8 cellular contexts compared by ENCODE assay signal in genomic region chr5:71447218-71447808, GRCh38. TPM values are rescaled to one million over a fixed set of nuclear protein-coding genes. Genes with fewer than 3 reads are reported as not detected.
DNase-seq lines count a peak whose midpoint lies in the region; ATAC-seq and TF ChIP-seq lines count a peak whose summit lies in the region.
"Not testable (repeated sequence)": the region's sequence is repeated elsewhere in the genome, so short reads cannot be mapped to it uniquely, and the experiment has no call there.

No MANE protein-coding gene starts in this region.

- intact Hi-C loops in CD14-positive monocyte (cut with micrococcal nuclease) = not testable (repeated sequence)

- H3K27me3 Mint-ChIP-seq in CD14-positive monocyte (ENCODE audit: low read depth in 3 of 3) (peaks cover 34 to 51% (median 36%) of the 10 kb centered on the region in 3 donors), brain (peaks cover 29% of the 10 kb centered on the region)

- H3K4me3 Mint-ChIP-seq in CD14-positive monocyte = not testable (repeated sequence)
- peak overlapping the region in 2 of 5 experiments; percentile 29 to 81 for H3K4me3 Mint-ChIP-seq in brain

- not testable (repeated sequence) for H3K36me3 Mint-ChIP-seq in CD14-positive monocyte, brain

- DNase-seq in CD14-positive monocyte (ENCODE audit: low spot score) = not testable (repeated sequence)
- DNase-seq in NCI-H345 (lab: John Stamatoyannopoulos, UW) (peak; percentile 66), islet precursor cell (peak; percentile 77)
- DNase-seq in stimulated activated CD4-positive, alpha-beta T cell treated with anti-CD3 and anti-CD28 coated beads, Interleukin-2, amount 100 ng/mL, for 24 hours = peak; percentile 36 to 40

- H3K4me1 Mint-ChIP-seq in CD14-positive monocyte = peaks cover 14% of the 10 kb centered on the region
- H3K4me1 Mint-ChIP-seq in brain = peaks cover 20% of the 10 kb centered on the region

- not testable (repeated sequence) for H3K9me3 Mint-ChIP-seq in CD14-positive monocyte, brain

- H3K27ac ChIP-seq in VCaP = not testable (repeated sequence)

- peak; percentile 10 for TF ChIP-seq CTCF in CD14-positive monocyte (IDR thresholded peaks at IDR 0.05)
- TF ChIP-seq CTCF in VCaP (conservative IDR thresholded peaks at IDR 0.05) = peak; percentile 61
- TF ChIP-seq CTCF in brain (conservative IDR thresholded peaks at IDR 0.05) = peak; percentile 55 to 68

- H3K27ac Mint-ChIP-seq in CD14-positive monocyte, brain: not testable (repeated sequence)

- ATAC-seq in GM19372 (IDR thresholded peaks at IDR 0.05; ENCODE audit: low read depth, unreplicated experiment) (peak; percentile 91), HG03280 (IDR thresholded peaks at IDR 0.05; ENCODE audit: unreplicated experiment) (peak; percentile 90)

RNA-seq across cellular contexts. Expression of gene BDP1, which starts 8.1 kb away (rescaled TPM):
- polyA plus RNA-seq in CD14-positive monocyte (1 to 10 TPM; 2.0 to 2.7 TPM), brain (ENCODE audit: insufficient read depth, low read depth, low replicate concordance) (1.9 TPM)

Comparison
In these comparisons a context has a peak if more than half of its experiments do, and no peak if none do; other contexts are left out.
1. CTCF ChIP-seq: peak in every context shown above with its lines; median percentile 62 in brain; 61 in VCaP; 10 in CD14-positive monocyte.